In the genomic region with DNA sequence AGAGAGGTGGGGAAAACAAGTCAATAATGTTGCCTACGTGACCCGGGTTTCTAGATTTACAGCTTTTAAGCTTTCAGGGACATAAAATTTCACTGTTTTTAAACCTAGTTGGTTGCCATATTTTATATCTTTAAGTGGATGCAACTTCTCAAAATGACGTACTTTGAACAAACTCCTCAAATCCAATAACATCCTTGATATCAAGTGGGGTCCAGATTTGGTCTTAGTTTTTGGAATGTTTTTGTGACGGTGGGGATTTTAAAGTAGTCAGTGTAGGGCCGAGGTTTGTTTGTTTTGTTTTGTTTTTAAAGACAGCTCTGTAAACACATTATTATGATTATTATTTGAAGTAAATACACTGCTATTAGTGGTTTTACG, we compare ENCODE assay signal across 2 cellular contexts.
TF ChIP-seq lines count a peak whose summit lies in the region.

No MANE protein-coding gene starts in this region.

TF ChIP-seq in SK-N-SH, 30 proteins besides CTCF, POLR2A, EP300 and RAD21 (continued from another document):
- TF ChIP-seq, protein P1, sequence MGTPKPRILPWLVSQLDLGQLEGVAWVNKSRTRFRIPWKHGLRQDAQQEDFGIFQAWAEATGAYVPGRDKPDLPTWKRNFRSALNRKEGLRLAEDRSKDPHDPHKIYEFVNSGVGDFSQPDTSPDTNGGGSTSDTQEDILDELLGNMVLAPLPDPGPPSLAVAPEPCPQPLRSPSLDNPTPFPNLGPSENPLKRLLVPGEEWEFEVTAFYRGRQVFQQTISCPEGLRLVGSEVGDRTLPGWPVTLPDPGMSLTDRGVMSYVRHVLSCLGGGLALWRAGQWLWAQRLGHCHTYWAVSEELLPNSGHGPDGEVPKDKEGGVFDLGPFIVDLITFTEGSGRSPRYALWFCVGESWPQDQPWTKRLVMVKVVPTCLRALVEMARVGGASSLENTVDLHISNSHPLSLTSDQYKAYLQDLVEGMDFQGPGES (IDR thresholded peaks at IDR 0.05; ENCODE audit: low read depth, low read length) = no peak
- TF ChIP-seq TEAD4 (IDR thresholded peaks at IDR 0.05; ENCODE audit: borderline replicate concordance, insufficient read depth) = no peak
- TF ChIP-seq GATA2 (CRISPR knock-in tag; IDR thresholded peaks at IDR 0.05) = no peak
- no peak for TF ChIP-seq TAF1 (IDR thresholded peaks at IDR 0.05; ENCODE audit: borderline replicate concordance, low read depth, low read length)

TF ChIP-seq in SK-N-SH treated with all-trans-retinoic acid at 6 μM for 48 hours, 23 proteins besides CTCF, POLR2A, EP300 and RAD21 (continued from another document):
- no peak for TF ChIP-seq ZFP3 (CRISPR knock-in tag; IDR thresholded peaks at IDR 0.05)
- TF ChIP-seq TCF4 (CRISPR knock-in tag; IDR thresholded peaks at IDR 0.05; ENCODE audit: borderline replicate concordance) = no peak
- TF ChIP-seq, protein P2, sequence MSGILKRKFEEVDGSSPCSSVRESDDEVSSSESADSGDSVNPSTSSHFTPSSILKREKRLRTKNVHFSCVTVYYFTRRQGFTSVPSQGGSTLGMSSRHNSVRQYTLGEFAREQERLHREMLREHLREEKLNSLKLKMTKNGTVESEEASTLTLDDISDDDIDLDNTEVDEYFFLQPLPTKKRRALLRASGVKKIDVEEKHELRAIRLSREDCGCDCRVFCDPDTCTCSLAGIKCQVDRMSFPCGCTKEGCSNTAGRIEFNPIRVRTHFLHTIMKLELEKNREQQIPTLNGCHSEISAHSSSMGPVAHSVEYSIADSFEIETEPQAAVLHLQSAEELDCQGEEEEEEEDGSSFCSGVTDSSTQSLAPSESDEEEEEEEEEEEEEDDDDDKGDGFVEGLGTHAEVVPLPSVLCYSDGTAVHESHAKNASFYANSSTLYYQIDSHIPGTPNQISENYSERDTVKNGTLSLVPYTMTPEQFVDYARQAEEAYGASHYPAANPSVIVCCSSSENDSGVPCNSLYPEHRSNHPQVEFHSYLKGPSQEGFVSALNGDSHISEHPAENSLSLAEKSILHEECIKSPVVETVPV (CRISPR knock-in tag; IDR thresholded peaks at IDR 0.05) = no peak
- TF ChIP-seq TOX (CRISPR knock-in tag; IDR thresholded peaks at IDR 0.05; ENCODE audit: borderline replicate concordance) = no peak
- TF ChIP-seq ZNF565 (CRISPR knock-in tag; conservative IDR thresholded peaks at IDR 0.05; ENCODE audit: low read depth) = no peak
- no peak for TF ChIP-seq ZNF70 (CRISPR knock-in tag; IDR thresholded peaks at IDR 0.05)
- no peak for TF ChIP-seq GLIS3 (CRISPR knock-in tag; IDR thresholded peaks at IDR 0.05)
- TF ChIP-seq ZFP30 (CRISPR knock-in tag; IDR thresholded peaks at IDR 0.05) = no peak
- no peak for TF ChIP-seq ESRRG (CRISPR knock-in tag; IDR thresholded peaks at IDR 0.05)
- no peak for TF ChIP-seq ZNF8 (CRISPR knock-in tag; IDR thresholded peaks at IDR 0.05)
- TF ChIP-seq SNAI2 (CRISPR knock-in tag; IDR thresholded peaks at IDR 0.05) = no peak
- no peak for TF ChIP-seq CSDC2 (CRISPR knock-in tag; IDR thresholded peaks at IDR 0.05)
